In the genomic region with DNA sequence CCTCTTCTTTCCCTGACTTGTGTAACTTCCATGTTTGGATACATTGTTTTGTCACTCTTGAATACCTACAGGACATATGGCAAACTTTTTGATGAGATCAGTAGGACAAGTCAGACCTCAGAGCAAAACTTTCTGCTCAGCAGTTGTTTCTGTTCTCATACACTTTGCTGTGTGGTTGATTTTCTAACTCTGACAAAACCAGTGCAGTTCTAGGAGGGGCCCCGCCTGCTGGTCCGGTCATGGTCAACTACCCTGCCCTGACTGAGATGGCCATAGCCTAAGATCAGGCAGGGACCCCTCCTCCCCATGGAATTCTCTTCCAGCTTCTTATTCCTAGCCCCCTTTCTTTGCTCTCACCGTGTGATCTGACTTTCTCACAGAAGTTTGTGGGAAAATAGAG, we compare ENCODE assay signal across 1 cellular context.
TF ChIP-seq lines count a peak whose summit lies in the region.

No MANE protein-coding gene starts in this region.

TF ChIP-seq in GM12878, 131 proteins besides CTCF, POLR2A, EP300 and RAD21:
- TF ChIP-seq, protein P1, sequence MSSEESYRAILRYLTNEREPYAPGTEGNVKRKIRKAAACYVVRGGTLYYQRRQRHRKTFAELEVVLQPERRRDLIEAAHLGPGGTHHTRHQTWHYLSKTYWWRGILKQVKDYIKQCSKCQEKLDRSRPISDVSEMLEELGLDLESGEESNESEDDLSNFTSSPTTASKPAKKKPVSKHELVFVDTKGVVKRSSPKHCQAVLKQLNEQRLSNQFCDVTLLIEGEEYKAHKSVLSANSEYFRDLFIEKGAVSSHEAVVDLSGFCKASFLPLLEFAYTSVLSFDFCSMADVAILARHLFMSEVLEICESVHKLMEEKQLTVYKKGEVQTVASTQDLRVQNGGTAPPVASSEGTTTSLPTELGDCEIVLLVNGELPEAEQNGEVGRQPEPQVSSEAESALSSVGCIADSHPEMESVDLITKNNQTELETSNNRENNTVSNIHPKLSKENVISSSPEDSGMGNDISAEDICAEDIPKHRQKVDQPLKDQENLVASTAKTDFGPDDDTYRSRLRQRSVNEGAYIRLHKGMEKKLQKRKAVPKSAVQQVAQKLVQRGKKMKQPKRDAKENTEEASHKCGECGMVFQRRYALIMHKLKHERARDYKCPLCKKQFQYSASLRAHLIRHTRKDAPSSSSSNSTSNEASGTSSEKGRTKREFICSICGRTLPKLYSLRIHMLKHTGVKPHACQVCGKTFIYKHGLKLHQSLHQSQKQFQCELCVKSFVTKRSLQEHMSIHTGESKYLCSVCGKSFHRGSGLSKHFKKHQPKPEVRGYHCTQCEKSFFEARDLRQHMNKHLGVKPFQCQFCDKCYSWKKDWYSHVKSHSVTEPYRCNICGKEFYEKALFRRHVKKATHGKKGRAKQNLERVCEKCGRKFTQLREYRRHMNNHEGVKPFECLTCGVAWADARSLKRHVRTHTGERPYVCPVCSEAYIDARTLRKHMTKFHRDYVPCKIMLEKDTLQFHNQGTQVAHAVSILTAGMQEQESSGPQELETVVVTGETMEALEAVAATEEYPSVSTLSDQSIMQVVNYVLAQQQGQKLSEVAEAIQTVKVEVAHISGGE (CRISPR knock-in tag; IDR thresholded peaks at IDR 0.05), result no peak
- TF ChIP-seq MYC (IDR thresholded peaks at IDR 0.05; ENCODE audit: insufficient read depth, insufficient read length, insufficient replicate concordance, low read length, severe bottlenecking) (no peak), ASH2L (IDR thresholded peaks at IDR 0.05; ENCODE audit: borderline replicate concordance, low read depth) (no peak), BHLHE40 (IDR thresholded peaks at IDR 0.05; ENCODE audit: borderline replicate concordance in 1 of 2, low read depth in 2 of 2, low read length in 1 of 2) (no peak), NBN (IDR thresholded peaks at IDR 0.05) (no peak)
